Comparison of ENCODE assay signal across 19 cellular contexts in genomic region chr22:44797181-44797720, GRCh38. TPM values are rescaled to one million over a fixed set of nuclear protein-coding genes. Genes with fewer than 3 reads are reported as not detected.
DNase-seq lines count a peak whose midpoint lies in the region; ATAC-seq and TF ChIP-seq lines count a peak whose summit lies in the region.
"Had no signal": no experiment of that assay in that cellular context is flagged by ENCODE, and none has a peak within 500 bp of the region (broad histone marks: within the 10 kb centered on the region; RNA-seq: fewer than 3 reads in every experiment).

No MANE protein-coding gene starts in this region.

- H3K36me3 Mint-ChIP-seq in neural progenitor cell, result no peaks in the 10 kb centered on the region
- H3K36me3 Mint-ChIP-seq in stimulated activated memory B cell treated with anti-CD40 and anti-IgM and Interleukin-4, amounts not matched to agents 10 μg/mL and 1 μg/mL and 100 μg/mL, for 72 hours, result no peaks in the 10 kb centered on the region
- H3K36me3 Mint-ChIP-seq: CD4-positive, alpha-beta memory T cell had no signal

- peaks cover 23% of the 10 kb centered on the region for H3K4me1 Mint-ChIP-seq in neural progenitor cell
- H3K4me1 Mint-ChIP-seq in stimulated activated memory B cell treated with anti-CD40 and anti-IgM and Interleukin-4, amounts not matched to agents 10 μg/mL and 1 μg/mL and 100 μg/mL, for 72 hours, result no peaks in the 10 kb centered on the region
- H3K4me1 Mint-ChIP-seq: CD4-positive, alpha-beta memory T cell had no signal

- ATAC-seq in stimulated activated memory B cell treated with anti-CD40 and anti-IgM and Interleukin-4, amounts not matched to agents 10 μg/mL and 1 μg/mL and 100 μg/mL, for 72 hours, result no peak
- ATAC-seq: GM12878 had no signal

- no peaks in the 10 kb centered on the region for H3K9me3 Mint-ChIP-seq in neural progenitor cell
- no peaks in the 10 kb centered on the region for H3K9me3 Mint-ChIP-seq in stimulated activated memory B cell treated with anti-CD40 and anti-IgM and Interleukin-4, amounts not matched to agents 10 μg/mL and 1 μg/mL and 100 μg/mL, for 72 hours
- H3K9me3 Mint-ChIP-seq: CD4-positive, alpha-beta memory T cell; HFFc6 had no signal

- H3K36me3 ChIP-seq in neural progenitor cell, result no peaks in the 10 kb centered on the region

- no peak overlapping the region for H3K4me3 ChIP-seq in neural progenitor cell
- H3K4me3 ChIP-seq: GM12878 had no signal

- H3K27me3 Mint-ChIP-seq in neural progenitor cell (ENCODE audit: insufficient read depth, low read depth), result peaks cover 7% of the 10 kb centered on the region
- peaks cover 9% of the 10 kb centered on the region for H3K27me3 Mint-ChIP-seq in stimulated activated memory B cell treated with anti-CD40 and anti-IgM and Interleukin-4, amounts not matched to agents 10 μg/mL and 1 μg/mL and 100 μg/mL, for 72 hours
- H3K27me3 Mint-ChIP-seq: CD4-positive, alpha-beta memory T cell had no signal

- no peaks in the 10 kb centered on the region for H3K27me3 ChIP-seq in neural progenitor cell

- TF ChIP-seq CTCF in VCaP (conservative IDR thresholded peaks at IDR 0.05), result no peak
- TF ChIP-seq CTCF in neural progenitor cell (IDR thresholded peaks at IDR 0.05), result no peak

- no peak overlapping the region for H3K9ac ChIP-seq in neural progenitor cell

- peaks cover 14% of the 10 kb centered on the region for H3K4me1 ChIP-seq in neural progenitor cell

- no peak overlapping the region for H2AFZ ChIP-seq in neural progenitor cell (replicated peaks)

- peak overlapping the region; percentile 29 for H3K27ac Mint-ChIP-seq in neural progenitor cell
- no peak overlapping the region for H3K27ac Mint-ChIP-seq in stimulated activated memory B cell treated with anti-CD40 and anti-IgM and Interleukin-4, amounts not matched to agents 10 μg/mL and 1 μg/mL and 100 μg/mL, for 72 hours
- H3K27ac Mint-ChIP-seq: CD4-positive, alpha-beta memory T cell; HFFc6 had no signal

- DNase-seq in Ammon's horn (ENCODE audit: low spot score), result peak; percentile 67
- peak; percentile 15 for DNase-seq in globus pallidus (ENCODE audit: low spot score)
- DNase-seq in neural progenitor cell (ENCODE audit: low spot score), result no peak
- DNase-seq in NCI-H82 treated with DMSO at 0.1 percent for 48 hours (lab: John Stamatoyannopoulos, UW; ENCODE audit: unreplicated experiment), result no peak
- DNase-seq in DMS79 treated with DMSO at 0.1 percent for 48 hours (lab: John Stamatoyannopoulos, UW), result no peak
- no peak for DNase-seq in H4 (ENCODE audit: low spot score)
- DNase-seq: 8988T; CD4-positive, alpha-beta memory T cell; DMS79; GDM1; HFFc6; KBM-7; NCI-H1092; NCI-H1694; NCI-H526 treated with DMSO at 0.1 percent for 48 hours; Right ventricle myocardium superior had no signal

- H4K20me1 ChIP-seq in neural progenitor cell (ENCODE audit: low read depth), result no peaks in the 10 kb centered on the region

- H3K27ac ChIP-seq in VCaP (peak overlapping the region; percentile 55), neural progenitor cell (no peak overlapping the region)

- no peak overlapping the region for H3K4me2 ChIP-seq in neural progenitor cell

- H3K79me2 ChIP-seq in neural progenitor cell (ENCODE audit: low read depth), result no peaks in the 10 kb centered on the region

- no peaks in the 10 kb centered on the region for H3K9me3 ChIP-seq in neural progenitor cell (ENCODE audit: low read depth)

- H3K4me3 Mint-ChIP-seq in neural progenitor cell, result no peak overlapping the region
- H3K4me3 Mint-ChIP-seq in stimulated activated memory B cell treated with anti-CD40 and anti-IgM and Interleukin-4, amounts not matched to agents 10 μg/mL and 1 μg/mL and 100 μg/mL, for 72 hours, result no peak overlapping the region
- H3K4me3 Mint-ChIP-seq: CD4-positive, alpha-beta memory T cell; HFFc6 had no signal

- H3F3A ChIP-seq in neural progenitor cell (ENCODE audit: low read depth), result no peaks in the 10 kb centered on the region

RNA-seq across cellular contexts. Expression of gene ARHGAP8, which starts 44.9 kb away (rescaled TPM):
- 3.0 and 8.9 TPM in 2 replicates for total RNA-seq in neural progenitor cell (ENCODE audit: low replicate concordance)
- 2.5 TPM in 1 of 2 replicates, not detected in the other for total RNA-seq in H4 (2014; rRNA removed; shearing (Covaris generic))
- total RNA-seq: GM12878, HFFc6, Right ventricle myocardium superior had no signal

Comparison
In these comparisons a context has a peak if more than half of its experiments do, and no peak if none do; other contexts are left out.
1. DNase-seq: peak in Ammon's horn (single experiment) and globus pallidus (single experiment); none in neural progenitor cell (single experiment), NCI-H82 treated with DMSO at 0.1 percent for 48 hours (single experiment), DMS79 treated with DMSO at 0.1 percent for 48 hours (single experiment) and H4 (single experiment).